ENCODE assay signal across 26 cellular contexts in the genomic region with DNA sequence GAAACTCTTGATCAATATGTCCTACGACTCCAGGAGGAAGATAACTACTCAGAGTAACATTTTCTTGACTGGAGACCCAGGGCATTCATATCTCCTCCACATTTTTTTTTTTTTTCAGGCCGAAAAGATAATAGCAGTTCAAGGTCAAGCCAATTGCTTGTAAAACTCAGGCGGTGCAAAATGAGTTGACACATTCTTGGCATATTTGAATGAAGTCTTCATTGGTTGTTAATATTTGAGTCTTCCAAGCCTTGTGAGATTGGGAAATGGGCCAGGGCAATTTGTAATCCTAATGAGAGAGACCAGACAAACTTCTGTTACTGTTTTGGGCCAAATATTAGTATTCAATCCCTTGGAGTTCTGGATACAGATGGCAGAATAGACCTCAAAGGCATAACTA.
A peak's percentile ranks its signal among the peaks of the same experiment; 100 is the strongest.
DNase-seq lines count a peak whose midpoint lies in the region; ATAC-seq, FAIRE-seq and TF ChIP-seq lines count a peak whose summit lies in the region.
"Had no signal": no experiment of that assay in that cellular context is flagged by ENCODE, and none has a peak within 500 bp of the region (broad histone marks: within the 10 kb centered on the region; RNA-seq: fewer than 3 reads in every experiment).

No MANE protein-coding gene starts in this region.

- CTCF ChIA-PET in activated CD8-positive, alpha-beta T cell treated with anti-CD3 and anti-CD28 coated beads for 36 hours (lab: Charles Lee): no interaction called here

- H3K27ac ChIP-seq in fibroblast of lung (ENCODE audit: insufficient read depth, low read length): no peak overlapping the region
- peak overlapping the region in 2 of 4 donors; percentile 30 to 33 for H3K27ac ChIP-seq in pancreas
- H3K27ac ChIP-seq: breast epithelium, esophagus squamous epithelium, thoracic aorta, VCaP had no signal

- no peaks in the 10 kb centered on the region for H3K79me2 ChIP-seq in fibroblast of lung (ENCODE audit: control insufficient read depth, insufficient read depth, low read length)

- H3K9me3 ChIP-seq in fibroblast of lung (ENCODE audit: control insufficient read depth, insufficient read depth, low read depth, low read length): no peaks in the 10 kb centered on the region
- H3K9me3 ChIP-seq in pancreas: no peaks in the 10 kb centered on the region
- H3K9me3 ChIP-seq: BE2C, breast epithelium, esophagus squamous epithelium, thoracic aorta had no signal

- WGBS in pancreas, 2 donors: 8 to 10% methylated on average over 3 of the region's 3 CpGs

- no peak overlapping the region for H3K27ac Mint-ChIP-seq in activated CD8-positive, alpha-beta T cell treated with anti-CD3 and anti-CD28 coated beads for 36 hours
- H3K27ac Mint-ChIP-seq: activated naive CD4-positive, alpha-beta T cell treated with anti-CD3 and anti-CD28 coated beads, Interleukin-2, amount 50 U/mL, for 24 hours; mesothelial cell of epicardium; stimulated activated effector memory CD8-positive, alpha-beta T cell treated with anti-CD3 and anti-CD28 coated beads, Interleukin-12 subunit alpha, Interleukin-12 subunit beta, amount 100 ng/mL, for 72 hours; T-helper 1 cell treated with Interleukin-12 subunit alpha and Interleukin-12 subunit beta and Interleukin-4 antibody, amounts not matched to agents 30 μg/mL and 1 μg/mL, for 36 hours had no signal

- H3K4me3 Mint-ChIP-seq in activated CD8-positive, alpha-beta T cell treated with anti-CD3 and anti-CD28 coated beads for 36 hours: no peak overlapping the region
- H3K4me3 Mint-ChIP-seq: activated naive CD4-positive, alpha-beta T cell treated with anti-CD3 and anti-CD28 coated beads, Interleukin-2, amount 50 U/mL, for 24 hours; mesothelial cell of epicardium; stimulated activated effector memory CD8-positive, alpha-beta T cell treated with anti-CD3 and anti-CD28 coated beads, Interleukin-12 subunit alpha, Interleukin-12 subunit beta, amount 100 ng/mL, for 72 hours; T-helper 1 cell treated with Interleukin-12 subunit alpha and Interleukin-12 subunit beta and Interleukin-4 antibody, amounts not matched to agents 30 μg/mL and 1 μg/mL, for 36 hours had no signal

- no peaks in the 10 kb centered on the region for H3K4me1 Mint-ChIP-seq in activated CD8-positive, alpha-beta T cell treated with anti-CD3 and anti-CD28 coated beads for 36 hours (ENCODE audit: low read depth)
- H3K4me1 Mint-ChIP-seq: activated naive CD4-positive, alpha-beta T cell treated with anti-CD3 and anti-CD28 coated beads, Interleukin-2, amount 50 U/mL, for 24 hours; stimulated activated effector memory CD8-positive, alpha-beta T cell treated with anti-CD3 and anti-CD28 coated beads, Interleukin-12 subunit alpha, Interleukin-12 subunit beta, amount 100 ng/mL, for 72 hours had no signal

- H3K9me3 Mint-ChIP-seq in activated CD8-positive, alpha-beta T cell treated with anti-CD3 and anti-CD28 coated beads for 36 hours: no peaks in the 10 kb centered on the region
- H3K9me3 Mint-ChIP-seq: activated naive CD4-positive, alpha-beta T cell treated with anti-CD3 and anti-CD28 coated beads, Interleukin-2, amount 50 U/mL, for 24 hours; stimulated activated effector memory CD8-positive, alpha-beta T cell treated with anti-CD3 and anti-CD28 coated beads, Interleukin-12 subunit alpha, Interleukin-12 subunit beta, amount 100 ng/mL, for 72 hours; T-helper 1 cell treated with Interleukin-12 subunit alpha and Interleukin-12 subunit beta and Interleukin-4 antibody, amounts not matched to agents 30 μg/mL and 1 μg/mL, for 36 hours had no signal

- no peaks in the 10 kb centered on the region for H3K36me3 ChIP-seq in fibroblast of lung (ENCODE audit: control insufficient read depth, insufficient read depth, low read length)
- no peaks in the 10 kb centered on the region for H3K36me3 ChIP-seq in pancreas
- H3K36me3 ChIP-seq: BE2C, breast epithelium, esophagus squamous epithelium, thoracic aorta had no signal

- in situ Hi-C loops in G401 (cut with HindIII; ENCODE audit: low sequenced_read_pairs): no loop called here

- H4K20me1 ChIP-seq in fibroblast of lung (ENCODE audit: control insufficient read depth, extremely low read depth, insufficient read depth, low read length): no peaks in the 10 kb centered on the region

- no peaks in the 10 kb centered on the region for H3K4me1 ChIP-seq in fibroblast of lung (ENCODE audit: control insufficient read depth, extremely low read depth, insufficient read depth, low read length)
- H3K4me1 ChIP-seq in pancreas: peaks cover 8 to 63% (median 32%) of the 10 kb centered on the region in 3 donors
- H3K4me1 ChIP-seq: BE2C, breast epithelium, esophagus squamous epithelium had no signal

- H3K27me3 ChIP-seq in fibroblast of lung (ENCODE audit: control insufficient read depth, insufficient read depth, low read length) (no peaks in the 10 kb centered on the region), pancreas (no peaks in the 10 kb centered on the region)
- H3K27me3 ChIP-seq: BE2C, breast epithelium, esophagus squamous epithelium had no signal

- ATAC-seq in pancreas (peak; percentile 29 to 64 (median 52)), GM19324 (IDR thresholded peaks at IDR 0.05; ENCODE audit: low FRiP score, unreplicated experiment) (no peak)
- no peak for ATAC-seq in activated CD8-positive, alpha-beta T cell treated with anti-CD3 and anti-CD28 coated beads for 36 hours
- ATAC-seq: stimulated activated effector memory CD8-positive, alpha-beta T cell treated with anti-CD3 and anti-CD28 coated beads, Interleukin-12 subunit alpha, Interleukin-12 subunit beta, amount 100 ng/mL, for 72 hours had no signal

- no peak overlapping the region for H2AFZ ChIP-seq in fibroblast of lung (ENCODE audit: low read length)

- POLR2A ChIA-PET in activated CD8-positive, alpha-beta T cell treated with anti-CD3 and anti-CD28 coated beads for 36 hours (lab: Charles Lee): no interaction called here

- no peak overlapping the region for H3K9ac ChIP-seq in fibroblast of lung (ENCODE audit: insufficient read depth, low read length)

- no peaks in the 10 kb centered on the region for H3K36me3 Mint-ChIP-seq in activated CD8-positive, alpha-beta T cell treated with anti-CD3 and anti-CD28 coated beads for 36 hours (ENCODE audit: low read depth)
- H3K36me3 Mint-ChIP-seq: activated naive CD4-positive, alpha-beta T cell treated with anti-CD3 and anti-CD28 coated beads, Interleukin-2, amount 50 U/mL, for 24 hours; mesothelial cell of epicardium; stimulated activated effector memory CD8-positive, alpha-beta T cell treated with anti-CD3 and anti-CD28 coated beads, Interleukin-12 subunit alpha, Interleukin-12 subunit beta, amount 100 ng/mL, for 72 hours had no signal

- no peak overlapping the region for H3K4me2 ChIP-seq in fibroblast of lung (ENCODE audit: extremely low read depth, insufficient read depth, low read length)

- H3K4me3 ChIP-seq in fibroblast of lung (replicated peaks in 1 of 4; ENCODE audit: control extremely low read depth in 1 of 4, insufficient read depth in 1 of 4, low read depth in 3 of 4, low read length in 4 of 4): no peak overlapping the region
- H3K4me3 ChIP-seq in pancreas: no peak overlapping the region
- H3K4me3 ChIP-seq: breast epithelium, esophagus squamous epithelium, thoracic aorta had no signal

- no peak for FAIRE-seq in pancreas (lab: Jason Lieb, UNC)
- FAIRE-seq: GM12891, kidney had no signal

- TF ChIP-seq CTCF in fibroblast of lung (conservative IDR thresholded peaks at IDR 0.05 in 1 of 2, IDR thresholded peaks at IDR 0.05 in 1 of 2; ENCODE audit: low read depth in 1 of 2, low read length in 2 of 2) (no peak), pancreas (IDR thresholded peaks at IDR 0.05) (no peak)
- no peak for TF ChIP-seq CTCF in activated CD8-positive, alpha-beta T cell treated with anti-CD3 and anti-CD28 coated beads for 36 hours (IDR thresholded peaks at IDR 0.05)

- intact Hi-C loops in pancreas (cut with DNase I): no loop called here
- intact Hi-C loops in activated CD8-positive, alpha-beta T cell treated with anti-CD3 and anti-CD28 coated beads for 36 hours (cut with micrococcal nuclease): no loop called here

- peaks cover 10% of the 10 kb centered on the region for H3K27me3 Mint-ChIP-seq in activated CD8-positive, alpha-beta T cell treated with anti-CD3 and anti-CD28 coated beads for 36 hours

- peak; percentile 44 for DNase-seq in G401 (ENCODE audit: low spot score)
- peak; percentile 42 for DNase-seq in NCI-H226
- peak; percentile 5 to 9 for DNase-seq in fibroblast of lung (ENCODE audit: low read depth in 2 of 2)
- peak in 2 of 6 donors; percentile 19 to 46 for DNase-seq in pancreas
- DNase-seq in SHP77 treated with DMSO at 0.1 percent for 48 hours (lab: John Stamatoyannopoulos, UW): no peak
- no peak for DNase-seq in activated CD8-positive, alpha-beta T cell treated with anti-CD3 and anti-CD28 coated beads for 36 hours
- DNase-seq: activated CD4-positive, alpha-beta T cell treated with anti-CD3 and anti-CD28 coated beads, Interleukin-2, amount 50 U/mL, for 4 hours; activated T-cell treated with anti-CD3 and anti-CD28 coated beads, Interleukin-2, amount 50 U/mL, for 1 hour; BE2C; effector CD4-positive, alpha-beta T cell; esophagus squamous epithelium; GF-D8; kidney; NCI-H187; NCI-H526; SHP77; stimulated activated CD4-positive, alpha-beta T cell treated with anti-CD3 and anti-CD28 coated beads, Interleukin-15, amount 100 ng/mL, for 24 hours had no signal

Comparison
In these comparisons a context has a peak if more than half of its experiments do, and no peak if none do; other contexts are left out.
1. DNase-seq: peak in G401 (single experiment), NCI-H226 (single experiment) and fibroblast of lung (2 of 2); none in SHP77 treated with DMSO at 0.1 percent for 48 hours (single experiment) and activated CD8-positive, alpha-beta T cell treated with anti-CD3 and anti-CD28 coated beads for 36 hours (single experiment).
2. ATAC-seq: peak in pancreas (4 of 4); none in GM19324 (single experiment) and activated CD8-positive, alpha-beta T cell treated with anti-CD3 and anti-CD28 coated beads for 36 hours (single experiment).